38 cellular contexts compared by ENCODE assay signal in genomic region chr7:70268179-70268578, GRCh38.
"Had no signal": no experiment of that assay in that cellular context is flagged by ENCODE, and none has a peak within 500 bp of the region (broad histone marks: within the 10 kb centered on the region; RNA-seq: fewer than 3 reads in every experiment).

No MANE protein-coding gene starts in this region.

- H3K9me3 Mint-ChIP-seq: activated naive CD4-positive, alpha-beta T cell treated with anti-CD3 and anti-CD28 coated beads for 36 hours; activated naive CD4-positive, alpha-beta T cell treated with anti-CD3 and anti-CD28 coated beads, Interleukin-2, amount 10 ng/mL, durations not matched to agents 7 days and 5 days; activated naive CD8-positive, alpha-beta T cell treated with anti-CD3 and anti-CD28 coated beads for 36 hours; activated naive CD8-positive, alpha-beta T cell treated with anti-CD3 and anti-CD28 coated beads, Interleukin-2, amount 10 ng/mL, durations not matched to agents 7 days and 5 days; activated naive CD8-positive, alpha-beta T cell treated with anti-CD3 and anti-CD28 coated beads, Interleukin-2, amount 50 U/mL, for 24 hours; activated T-cell treated with anti-CD3 and anti-CD28 coated beads, Interleukin-2, amount 50 U/mL, for 24 hours; activated T-cell treated with anti-CD3 and anti-CD28 coated beads, Interleukin-2, amount 50 U/mL, for 4 hours; activated T-cell treated with anti-CD3 and anti-CD28 coated beads, Interleukin-2, amount 50 U/mL, for 72 hours; activated T-helper 1 cell treated with anti-CD3 and anti-CD28 coated beads, Interleukin-12 subunit alpha, Interleukin-12 subunit beta, Interleukin-2, Interleukin-4 antibody, amounts not matched to agents 30 ng/mL and 10 ng/mL and 1 ng/mL, durations not matched to agents 14 hours and 24 hours and 36 hours; activated T-helper 2 cell treated with anti-CD3 and anti-CD28 coated beads, Interferon-gamma antibody, Interleukin-2, Interleukin-4, amounts not matched to agents 10 μg/mL and 5 μg/mL and 100 μg/mL, durations not matched to agents 14 hours and 24 hours and 36 hours; brain; central memory CD8-positive, alpha-beta T cell had no signal

- H3K36me3 ChIP-seq: adrenal gland, ascending aorta, brain microvascular endothelial cell, cardiac muscle cell had no signal

- H3K27me3 Mint-ChIP-seq: activated naive CD4-positive, alpha-beta T cell treated with anti-CD3 and anti-CD28 coated beads, Interleukin-2, amount 10 ng/mL, durations not matched to agents 7 days and 5 days; activated naive CD4-positive, alpha-beta T cell treated with anti-CD3 and anti-CD28 coated beads, Interleukin-2, amount 50 U/mL, for 24 hours; activated naive CD8-positive, alpha-beta T cell treated with anti-CD3 and anti-CD28 coated beads for 36 hours; activated naive CD8-positive, alpha-beta T cell treated with anti-CD3 and anti-CD28 coated beads, Interleukin-2, amount 50 U/mL, for 24 hours; activated T-cell treated with anti-CD3 and anti-CD28 coated beads, Interleukin-2, amount 50 U/mL, for 24 hours; activated T-helper 17 cell treated with anti-CD3 and anti-CD28 coated beads, Interleukin-2, amount 50 U/mL, for 72 hours; brain; central memory CD8-positive, alpha-beta T cell had no signal

- H3K27ac Mint-ChIP-seq: activated naive CD4-positive, alpha-beta T cell treated with anti-CD3 and anti-CD28 coated beads for 36 hours; activated naive CD4-positive, alpha-beta T cell treated with anti-CD3 and anti-CD28 coated beads, Interleukin-2, amount 10 ng/mL, durations not matched to agents 7 days and 5 days; activated naive CD4-positive, alpha-beta T cell treated with anti-CD3 and anti-CD28 coated beads, Interleukin-2, amount 50 U/mL, for 24 hours; activated naive CD4-positive, alpha-beta T cell treated with anti-CD3 and anti-CD28 coated beads, Interleukin-2, amount 50 U/mL, for 72 hours; activated naive CD8-positive, alpha-beta T cell; activated naive CD8-positive, alpha-beta T cell treated with anti-CD3 and anti-CD28 coated beads for 36 hours; activated naive CD8-positive, alpha-beta T cell treated with anti-CD3 and anti-CD28 coated beads, Interleukin-2, amount 10 ng/mL, durations not matched to agents 7 days and 5 days; activated naive CD8-positive, alpha-beta T cell treated with anti-CD3 and anti-CD28 coated beads, Interleukin-2, amount 50 U/mL, for 24 hours; activated T-cell treated with anti-CD3 and anti-CD28 coated beads, Interleukin-2, amount 50 U/mL, for 24 hours; activated T-cell treated with anti-CD3 and anti-CD28 coated beads, Interleukin-2, amount 50 U/mL, for 72 hours; activated T-helper 1 cell treated with anti-CD3 and anti-CD28 coated beads, Interleukin-12 subunit alpha, Interleukin-12 subunit beta, Interleukin-2, Interleukin-4 antibody, amounts not matched to agents 30 ng/mL and 10 ng/mL and 1 ng/mL, durations not matched to agents 14 hours and 24 hours and 36 hours; activated T-helper 17 cell treated with anti-CD3 and anti-CD28 coated beads, Interleukin-2, amount 50 U/mL, for 72 hours; activated T-helper 2 cell treated with anti-CD3 and anti-CD28 coated beads, Interferon-gamma antibody, Interleukin-2, Interleukin-4, amounts not matched to agents 10 μg/mL and 5 μg/mL and 100 μg/mL, durations not matched to agents 14 hours and 24 hours and 36 hours had no signal

- FAIRE-seq: bronchial epithelial cell had no signal

- DNase-seq: activated effector memory CD4-positive, alpha-beta T cell treated with anti-CD3 and anti-CD28 coated beads, Interleukin-2, amount 50 U/mL, for 16 hours; activated effector memory CD4-positive, alpha-beta T cell treated with Interleukin-2 at 50 U/mL for 16 hours; activated gamma-delta T cell; activated gamma-delta T cell treated with Interleukin-2 at 50 U/mL for 16 hours; activated naive CD4-positive, alpha-beta T cell; activated naive CD4-positive, alpha-beta T cell treated with anti-CD3 and anti-CD28 coated beads for 36 hours; activated naive CD4-positive, alpha-beta T cell treated with anti-CD3 and anti-CD28 coated beads, Interleukin-2, amount 10 ng/mL, durations not matched to agents 7 days and 5 days; activated naive CD4-positive, alpha-beta T cell treated with anti-CD3 and anti-CD28 coated beads, Interleukin-2, amount 50 U/mL, for 16 hours; activated naive CD4-positive, alpha-beta T cell treated with Interleukin-2 at 50 U/mL for 16 hours; activated naive CD8-positive, alpha-beta T cell treated with anti-CD3 and anti-CD28 coated beads for 36 hours; activated naive CD8-positive, alpha-beta T cell treated with anti-CD3 and anti-CD28 coated beads, Interleukin-2, amount 10 ng/mL, durations not matched to agents 7 days and 5 days; activated naive CD8-positive, alpha-beta T cell treated with anti-CD3 and anti-CD28 coated beads, Interleukin-2, amount 50 U/mL, for 24 hours; activated T-cell treated with anti-CD3 and anti-CD28 coated beads for 4 hours; activated T-cell treated with anti-CD3 and anti-CD28 coated beads, Interleukin-2, amount 50 U/mL, for 1 hour; activated T-cell treated with anti-CD3 and anti-CD28 coated beads, Interleukin-2, amount 50 U/mL, for 24 hours; activated T-cell treated with anti-CD3 and anti-CD28 coated beads, Interleukin-2, amount 50 U/mL, for 4 hours; activated T-cell treated with anti-CD3 and anti-CD28 coated beads, Interleukin-2, amount 50 U/mL, for 48 hours; activated T-cell treated with anti-CD3 and anti-CD28 coated beads, Interleukin-2, amount 50 U/mL, for 72 hours; adrenal gland; amniotic stem cell; amygdala; anterior cingulate cortex; aorta; body of pancreas; brain microvascular endothelial cell; central memory CD4-positive, alpha-beta T cell; cerebellar nuclear complex had no signal

- H3K4me1 ChIP-seq: ascending aorta, body of pancreas had no signal

- H3K4me3 ChIP-seq: adrenal gland, ascending aorta, body of pancreas, cardiac muscle cell had no signal

- H3K9me3 ChIP-seq: adrenal gland, ascending aorta, body of pancreas had no signal

- ATAC-seq: activated naive CD4-positive, alpha-beta T cell treated with anti-CD3 and anti-CD28 coated beads, Interleukin-2, amount 50 U/mL, for 72 hours; activated naive CD8-positive, alpha-beta T cell treated with anti-CD3 and anti-CD28 coated beads, Interleukin-2, amount 50 U/mL, for 24 hours; activated T-cell treated with anti-CD3 and anti-CD28 coated beads, Interleukin-2, amount 50 U/mL, for 4 hours; activated T-cell treated with anti-CD3 and anti-CD28 coated beads, Interleukin-2, amount 50 U/mL, for 72 hours; activated T-helper 17 cell treated with anti-CD3 and anti-CD28 coated beads, Interleukin-2, amount 50 U/mL, for 72 hours; body of pancreas had no signal

- H3K36me3 Mint-ChIP-seq: activated naive CD4-positive, alpha-beta T cell treated with anti-CD3 and anti-CD28 coated beads, Interleukin-2, amount 10 ng/mL, durations not matched to agents 7 days and 5 days; activated naive CD4-positive, alpha-beta T cell treated with anti-CD3 and anti-CD28 coated beads, Interleukin-2, amount 50 U/mL, for 24 hours; activated naive CD4-positive, alpha-beta T cell treated with anti-CD3 and anti-CD28 coated beads, Interleukin-2, amount 50 U/mL, for 72 hours; activated naive CD8-positive, alpha-beta T cell; activated naive CD8-positive, alpha-beta T cell treated with anti-CD3 and anti-CD28 coated beads for 36 hours; activated naive CD8-positive, alpha-beta T cell treated with anti-CD3 and anti-CD28 coated beads, Interleukin-2, amount 10 ng/mL, durations not matched to agents 7 days and 5 days; brain had no signal

- H3K27me3 ChIP-seq: adrenal gland, ascending aorta, body of pancreas, brain microvascular endothelial cell, cardiac muscle cell had no signal

- H3K4me1 Mint-ChIP-seq: activated naive CD4-positive, alpha-beta T cell treated with anti-CD3 and anti-CD28 coated beads, Interleukin-2, amount 10 ng/mL, durations not matched to agents 7 days and 5 days; activated naive CD4-positive, alpha-beta T cell treated with anti-CD3 and anti-CD28 coated beads, Interleukin-2, amount 50 U/mL, for 24 hours; activated naive CD8-positive, alpha-beta T cell treated with anti-CD3 and anti-CD28 coated beads for 36 hours; activated naive CD8-positive, alpha-beta T cell treated with anti-CD3 and anti-CD28 coated beads, Interleukin-2, amount 10 ng/mL, durations not matched to agents 7 days and 5 days; activated naive CD8-positive, alpha-beta T cell treated with anti-CD3 and anti-CD28 coated beads, Interleukin-2, amount 50 U/mL, for 24 hours; activated T-helper 17 cell treated with anti-CD3 and anti-CD28 coated beads, Interleukin-2, amount 50 U/mL, for 72 hours; central memory CD8-positive, alpha-beta T cell had no signal

- H3K4me3 Mint-ChIP-seq: activated naive CD4-positive, alpha-beta T cell treated with anti-CD3 and anti-CD28 coated beads for 36 hours; activated naive CD4-positive, alpha-beta T cell treated with anti-CD3 and anti-CD28 coated beads, Interleukin-2, amount 10 ng/mL, durations not matched to agents 7 days and 5 days; activated naive CD4-positive, alpha-beta T cell treated with anti-CD3 and anti-CD28 coated beads, Interleukin-2, amount 50 U/mL, for 24 hours; activated naive CD8-positive, alpha-beta T cell; activated naive CD8-positive, alpha-beta T cell treated with anti-CD3 and anti-CD28 coated beads for 36 hours; activated naive CD8-positive, alpha-beta T cell treated with anti-CD3 and anti-CD28 coated beads, Interleukin-2, amount 10 ng/mL, durations not matched to agents 7 days and 5 days; activated naive CD8-positive, alpha-beta T cell treated with anti-CD3 and anti-CD28 coated beads, Interleukin-2, amount 50 U/mL, for 24 hours; activated T-cell treated with anti-CD3 and anti-CD28 coated beads, Interleukin-2, amount 50 U/mL, for 24 hours; activated T-cell treated with anti-CD3 and anti-CD28 coated beads, Interleukin-2, amount 50 U/mL, for 4 hours; activated T-cell treated with anti-CD3 and anti-CD28 coated beads, Interleukin-2, amount 50 U/mL, for 72 hours; activated T-helper 1 cell treated with anti-CD3 and anti-CD28 coated beads, Interleukin-12 subunit alpha, Interleukin-12 subunit beta, Interleukin-2, Interleukin-4 antibody, amounts not matched to agents 30 ng/mL and 10 ng/mL and 1 ng/mL, durations not matched to agents 14 hours and 24 hours and 36 hours; activated T-helper 17 cell treated with anti-CD3 and anti-CD28 coated beads, Interleukin-2, amount 50 U/mL, for 72 hours; central memory CD8-positive, alpha-beta T cell had no signal

- H3K27ac ChIP-seq: adrenal gland, ascending aorta, body of pancreas, brain microvascular endothelial cell had no signal
